8 cellular contexts compared by ENCODE assay signal in genomic region chr5:181191526-181192336, GRCh38. TPM values are rescaled to one million over a fixed set of nuclear protein-coding genes. Genes with fewer than 3 reads are reported as not detected.
DNase-seq lines count a peak whose midpoint lies in the region; ATAC-seq lines count a peak whose summit lies in the region.

No MANE protein-coding gene starts in this region.

- peak overlapping the region; percentile 97 for H3K4me3 ChIP-seq in effector memory CD4-positive, alpha-beta T cell (ENCODE audit: insufficient read depth, low read depth, low read length, poor library complexity, severe bottlenecking)

- DNase-seq in AG08396 (ENCODE audit: low spot score) (peak; percentile 96), mesenteric fat pad (ENCODE audit: low spot score) (peak; percentile 98), HUDEP-2 (lab: John Stamatoyannopoulos, UW; ENCODE audit: unreplicated experiment in 76 of 76) (no peak)
- DNase-seq in activated CD4-positive, alpha-beta T cell treated with anti-CD3 and anti-CD28 coated beads, Interleukin-2, amount 50 U/mL, for 1 hour: peak; percentile 96
- peak; percentile 93 to 96 (median 93) for DNase-seq in effector memory CD4-positive, alpha-beta T cell
- peak; percentile 90 to 92 for DNase-seq in stimulated activated CD8-positive, alpha-beta memory T cell treated with anti-CD3 and anti-CD28 coated beads, Interleukin-15, amount 100 ng/mL, for 48 hours (ENCODE audit: low read depth in 2 of 2)

- H3K27ac ChIP-seq in effector memory CD4-positive, alpha-beta T cell (ENCODE audit: insufficient read depth, low read length, poor library complexity, severe bottlenecking): peak overlapping the region; percentile 73

- no peaks in the 10 kb centered on the region for H3K36me3 ChIP-seq in effector memory CD4-positive, alpha-beta T cell (ENCODE audit: control insufficient read depth, insufficient read depth, low read length)

- H3K9me3 ChIP-seq in effector memory CD4-positive, alpha-beta T cell (ENCODE audit: control insufficient read depth, low read length): no peaks in the 10 kb centered on the region

- ATAC-seq in GM19351 (IDR thresholded peaks at IDR 0.05; ENCODE audit: unreplicated experiment): peak; percentile 55
- ATAC-seq in HG03520 (IDR thresholded peaks at IDR 0.05; ENCODE audit: unreplicated experiment): peak; percentile 47

- H3K4me1 ChIP-seq in effector memory CD4-positive, alpha-beta T cell (ENCODE audit: control insufficient read depth, insufficient read depth, low read length, poor library complexity, severe bottlenecking): peaks cover 10% of the 10 kb centered on the region

- no peaks in the 10 kb centered on the region for H3K27me3 ChIP-seq in effector memory CD4-positive, alpha-beta T cell (replicated peaks; ENCODE audit: control insufficient read depth, insufficient read depth, low read length, poor library complexity, severe bottlenecking)

RNA-seq across cellular contexts. Expression of gene TRIM7, which starts 13.3 kb away (rescaled TPM):
- total RNA-seq in mesenteric fat pad: 3.0 TPM

RNA-seq across cellular contexts. Expression of gene TRIM41, which starts 31.4 kb away (rescaled TPM):
- 22.1 TPM for total RNA-seq in mesenteric fat pad

RNA-seq across cellular contexts. Expression of gene OR2V2, which starts 44.3 kb away (rescaled TPM):
- total RNA-seq in mesenteric fat pad: not detected

RNA-seq across cellular contexts. Expression of gene RACK1, which starts 52.0 kb away (rescaled TPM):
- total RNA-seq in mesenteric fat pad: 1,262 TPM

Comparison
In these comparisons a context has a peak if more than half of its experiments do, and no peak if none do; other contexts are left out.
1. DNase-seq: peak in AG08396 (single experiment), activated CD4-positive, alpha-beta T cell treated with anti-CD3 and anti-CD28 coated beads, Interleukin-2, amount 50 U/mL, for 1 hour (single experiment), effector memory CD4-positive, alpha-beta T cell (3 of 3), mesenteric fat pad (single experiment) and stimulated activated CD8-positive, alpha-beta memory T cell treated with anti-CD3 and anti-CD28 coated beads, Interleukin-15, amount 100 ng/mL, for 48 hours (2 of 2); none in HUDEP-2 (0 of 76).